In genomic region chr6:158531970-158532369, GRCh38 we compare ENCODE assay signal across 8 cellular contexts.
"Had no signal": no experiment of that assay in that cellular context is flagged by ENCODE, and none has a peak within 500 bp of the region (broad histone marks: within the 10 kb centered on the region; RNA-seq: fewer than 3 reads in every experiment).

No MANE protein-coding gene starts in this region.

- DNase-seq: H9, HCEC 1CT, HFFc6, Karpas-422, KBM-7 had no signal

- H3K4me3 Mint-ChIP-seq: GM23338, H9, HFFc6, IgD-negative memory B cell had no signal

- H3K27ac ChIP-seq: KMS-11 had no signal

- H2AFZ ChIP-seq: GM23338 had no signal

- H3K36me3 Mint-ChIP-seq: IgD-negative memory B cell had no signal

- H3K27ac Mint-ChIP-seq: GM23338, H9, HFFc6, IgD-negative memory B cell had no signal

- H3K4me2 ChIP-seq: GM23338, KMS-11 had no signal

- H3K9ac ChIP-seq: KMS-11 had no signal

- ATAC-seq: GM23338 had no signal

- H3K4me3 ChIP-seq: GM23338 had no signal
